Comparison of ENCODE assay signal across 27 cellular contexts in genomic region chr2:109537565-109538221, GRCh38.
A peak's percentile ranks its signal among the peaks of the same experiment; 100 is the strongest.
DNase-seq lines count a peak whose midpoint lies in the region; ATAC-seq and TF ChIP-seq lines count a peak whose summit lies in the region.
"Had no signal": no experiment of that assay in that cellular context is flagged by ENCODE, and none has a peak within 500 bp of the region (broad histone marks: within the 10 kb centered on the region; RNA-seq: fewer than 3 reads in every experiment).

No MANE protein-coding gene starts in this region.

- no peak for ATAC-seq in HG03439 (IDR thresholded peaks at IDR 0.05; ENCODE audit: unreplicated experiment)
- ATAC-seq: activated T-helper 17 cell treated with anti-CD3 and anti-CD28 coated beads, Interleukin-2, amount 50 U/mL, for 72 hours had no signal

- no peaks in the 10 kb centered on the region for H3K4me1 Mint-ChIP-seq in HFFc6 (ENCODE audit: low read depth)
- H3K4me1 Mint-ChIP-seq: activated naive CD4-positive, alpha-beta T cell treated with anti-CD3 and anti-CD28 coated beads, Interleukin-2, amount 50 U/mL, for 24 hours; activated T-helper 17 cell treated with anti-CD3 and anti-CD28 coated beads, Interleukin-2, amount 50 U/mL, for 72 hours had no signal

- no peak overlapping the region; the same call in 1 of the 2 replicates for H3K4me3 Mint-ChIP-seq in HFFc6
- H3K4me3 Mint-ChIP-seq: activated naive CD4-positive, alpha-beta T cell treated with anti-CD3 and anti-CD28 coated beads, Interleukin-2, amount 50 U/mL, for 24 hours; activated T-helper 17 cell treated with anti-CD3 and anti-CD28 coated beads, Interleukin-2, amount 50 U/mL, for 72 hours; dendritic cell treated with granulocyte-macrophage colony-stimulating factor and Interleukin-4, amounts not matched to agents 40 ng/mL and 50 ng/mL, for 4 days; type B pancreatic cell had no signal

- H3K27me3 Mint-ChIP-seq in HFFc6 (ENCODE audit: insufficient read depth), result peaks cover 10% of the 10 kb centered on the region
- H3K27me3 Mint-ChIP-seq: activated naive CD4-positive, alpha-beta T cell treated with anti-CD3 and anti-CD28 coated beads, Interleukin-2, amount 50 U/mL, for 24 hours had no signal

- no peak overlapping the region for H3K27ac Mint-ChIP-seq in HFFc6
- H3K27ac Mint-ChIP-seq: activated naive CD4-positive, alpha-beta T cell treated with anti-CD3 and anti-CD28 coated beads, Interleukin-2, amount 50 U/mL, for 24 hours; activated T-helper 17 cell treated with anti-CD3 and anti-CD28 coated beads, Interleukin-2, amount 50 U/mL, for 72 hours; dendritic cell treated with granulocyte-macrophage colony-stimulating factor and Interleukin-4, amounts not matched to agents 40 ng/mL and 50 ng/mL, for 4 days; type B pancreatic cell had no signal

- DNase-seq in HFFc6 (peak; percentile 18), amniotic epithelial cell (ENCODE audit: low read depth) (peak; percentile 41), fibroblast of peridontal ligament (ENCODE audit: extremely low read depth) (peak; percentile 23), myocyte (ENCODE audit: low read depth) (peak; percentile 11), NCI-H526 treated with DMSO at 0.1 percent for 48 hours (lab: John Stamatoyannopoulos, UW) (no peak), NCI-H82 treated with DMSO at 0.1 percent for 48 hours (lab: John Stamatoyannopoulos, UW; ENCODE audit: unreplicated experiment) (no peak)
- DNase-seq: activated CD4-positive, alpha-beta T cell treated with anti-CD3 and anti-CD28 coated beads, Interleukin-2, amount 50 U/mL, for 4 hours; anterior cingulate cortex; C1 segment of cervical spinal cord; caudate nucleus; COR-L47; GF-D8; H7; head of caudate nucleus; mammary epithelial cell; NCI-H1694 treated with DMSO at 0.1 percent for 48 hours; NCI-H2171 treated with DMSO at 0.1 percent for 48 hours; NCI-H526; posterior cingulate gyrus; stimulated activated CD4-positive, alpha-beta T cell treated with anti-CD3 and anti-CD28 coated beads, Interleukin-12 subunit alpha, Interleukin-12 subunit beta, amount 100 ng/mL, for 4 hours; stimulated activated CD4-positive, alpha-beta T cell treated with anti-CD3 and anti-CD28 coated beads, Interleukin-4, amount 100 ng/mL, for 1 hour; T-helper 1 cell had no signal

- TF ChIP-seq CTCF in HFFc6 (IDR thresholded peaks at IDR 0.05), result no peak

- no peaks in the 10 kb centered on the region for H3K9me3 Mint-ChIP-seq in HFFc6
- H3K9me3 Mint-ChIP-seq: activated naive CD4-positive, alpha-beta T cell treated with anti-CD3 and anti-CD28 coated beads, Interleukin-2, amount 50 U/mL, for 24 hours; activated T-helper 17 cell treated with anti-CD3 and anti-CD28 coated beads, Interleukin-2, amount 50 U/mL, for 72 hours; dendritic cell treated with granulocyte-macrophage colony-stimulating factor and Interleukin-4, amounts not matched to agents 40 ng/mL and 50 ng/mL, for 4 days had no signal

- 0 out of 2 replicates have a peak, but pooled peaks cover 11% of the 10 kb centered on the region for H3K36me3 Mint-ChIP-seq in HFFc6 (ENCODE audit: low read depth)
- H3K36me3 Mint-ChIP-seq: activated naive CD4-positive, alpha-beta T cell treated with anti-CD3 and anti-CD28 coated beads, Interleukin-2, amount 50 U/mL, for 24 hours; type B pancreatic cell had no signal

Comparison
In these comparisons a context has a peak if more than half of its experiments do, and no peak if none do; other contexts are left out.
1. DNase-seq: peak in HFFc6 (single experiment), amniotic epithelial cell (single experiment), fibroblast of peridontal ligament (single experiment) and myocyte (single experiment); none in NCI-H526 treated with DMSO at 0.1 percent for 48 hours (single experiment) and NCI-H82 treated with DMSO at 0.1 percent for 48 hours (single experiment).